ENCODE assay signal across 2 cellular contexts in the genomic region with DNA sequence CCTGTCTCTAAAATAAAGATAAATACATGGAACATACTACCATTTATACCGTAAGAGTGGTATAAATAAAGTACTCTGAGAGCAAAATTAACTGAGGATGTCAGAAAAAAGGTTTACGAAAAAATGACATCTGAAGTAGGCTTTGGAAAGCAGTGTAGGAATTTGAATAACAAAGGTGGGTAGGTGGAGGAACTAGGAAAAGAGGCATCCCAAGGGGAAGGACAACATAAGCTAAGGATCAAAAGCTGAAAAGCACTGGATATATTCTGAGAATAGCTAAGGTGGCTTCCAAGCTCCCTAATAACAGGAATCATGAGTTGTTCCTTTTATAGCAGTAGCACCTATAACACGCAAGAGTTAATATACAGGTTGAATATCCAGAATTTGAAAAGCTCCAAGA.
TF ChIP-seq lines count a peak whose summit lies in the region.

No MANE protein-coding gene starts in this region.

TF ChIP-seq in K562, 482 proteins besides CTCF, POLR2A, EP300 and RAD21:
- TF ChIP-seq CBFA2T3 (IDR thresholded peaks at IDR 0.05) (no peak), KLF10 (CRISPR knock-in tag; IDR thresholded peaks at IDR 0.05) (no peak), BACH1 (tag; IDR thresholded peaks at IDR 0.05) (no peak), BRCA1 (IDR thresholded peaks at IDR 0.05) (no peak), BRCA1 (CRISPR knock-in tag; IDR thresholded peaks at IDR 0.05) (no peak), NR2C1 (IDR thresholded peaks at IDR 0.05) (no peak), NR2C1 (tag; IDR thresholded peaks at IDR 0.05) (no peak), TCFL5 (CRISPR knock-in tag; conservative IDR thresholded peaks at IDR 0.05) (no peak), CSDE1 (IDR thresholded peaks at IDR 0.05) (no peak)
- TF ChIP-seq, protein P1, sequence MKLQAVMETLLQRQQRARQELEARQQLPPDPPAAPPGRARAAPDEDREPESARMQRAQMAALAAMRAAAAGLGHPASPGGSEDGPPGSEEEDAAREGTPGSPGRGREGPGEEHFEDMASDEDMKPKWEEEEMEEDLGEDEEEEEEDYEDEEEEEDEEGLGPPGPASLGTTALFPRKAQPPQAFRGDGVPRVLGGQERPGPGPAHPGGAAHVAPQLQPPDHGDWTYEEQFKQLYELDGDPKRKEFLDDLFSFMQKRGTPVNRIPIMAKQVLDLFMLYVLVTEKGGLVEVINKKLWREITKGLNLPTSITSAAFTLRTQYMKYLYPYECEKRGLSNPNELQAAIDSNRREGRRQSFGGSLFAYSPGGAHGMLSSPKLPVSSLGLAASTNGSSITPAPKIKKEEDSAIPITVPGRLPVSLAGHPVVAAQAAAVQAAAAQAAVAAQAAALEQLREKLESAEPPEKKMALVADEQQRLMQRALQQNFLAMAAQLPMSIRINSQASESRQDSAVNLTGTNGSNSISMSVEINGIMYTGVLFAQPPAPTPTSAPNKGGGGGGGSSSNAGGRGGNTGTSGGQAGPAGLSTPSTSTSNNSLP (IDR thresholded peaks at IDR 0.05; ENCODE audit: borderline replicate concordance, low read depth, low read length): no peak
- TF ChIP-seq, protein P2, sequence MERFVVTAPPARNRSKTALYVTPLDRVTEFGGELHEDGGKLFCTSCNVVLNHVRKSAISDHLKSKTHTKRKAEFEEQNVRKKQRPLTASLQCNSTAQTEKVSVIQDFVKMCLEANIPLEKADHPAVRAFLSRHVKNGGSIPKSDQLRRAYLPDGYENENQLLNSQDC (CRISPR knock-in tag; IDR thresholded peaks at IDR 0.05): no peak
- TF ChIP-seq, protein P3, sequence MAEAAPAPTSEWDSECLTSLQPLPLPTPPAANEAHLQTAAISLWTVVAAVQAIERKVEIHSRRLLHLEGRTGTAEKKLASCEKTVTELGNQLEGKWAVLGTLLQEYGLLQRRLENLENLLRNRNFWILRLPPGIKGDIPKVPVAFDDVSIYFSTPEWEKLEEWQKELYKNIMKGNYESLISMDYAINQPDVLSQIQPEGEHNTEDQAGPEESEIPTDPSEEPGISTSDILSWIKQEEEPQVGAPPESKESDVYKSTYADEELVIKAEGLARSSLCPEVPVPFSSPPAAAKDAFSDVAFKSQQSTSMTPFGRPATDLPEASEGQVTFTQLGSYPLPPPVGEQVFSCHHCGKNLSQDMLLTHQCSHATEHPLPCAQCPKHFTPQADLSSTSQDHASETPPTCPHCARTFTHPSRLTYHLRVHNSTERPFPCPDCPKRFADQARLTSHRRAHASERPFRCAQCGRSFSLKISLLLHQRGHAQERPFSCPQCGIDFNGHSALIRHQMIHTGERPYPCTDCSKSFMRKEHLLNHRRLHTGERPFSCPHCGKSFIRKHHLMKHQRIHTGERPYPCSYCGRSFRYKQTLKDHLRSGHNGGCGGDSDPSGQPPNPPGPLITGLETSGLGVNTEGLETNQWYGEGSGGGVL (CRISPR knock-in tag; IDR thresholded peaks at IDR 0.05): no peak
- TF ChIP-seq, protein P4, sequence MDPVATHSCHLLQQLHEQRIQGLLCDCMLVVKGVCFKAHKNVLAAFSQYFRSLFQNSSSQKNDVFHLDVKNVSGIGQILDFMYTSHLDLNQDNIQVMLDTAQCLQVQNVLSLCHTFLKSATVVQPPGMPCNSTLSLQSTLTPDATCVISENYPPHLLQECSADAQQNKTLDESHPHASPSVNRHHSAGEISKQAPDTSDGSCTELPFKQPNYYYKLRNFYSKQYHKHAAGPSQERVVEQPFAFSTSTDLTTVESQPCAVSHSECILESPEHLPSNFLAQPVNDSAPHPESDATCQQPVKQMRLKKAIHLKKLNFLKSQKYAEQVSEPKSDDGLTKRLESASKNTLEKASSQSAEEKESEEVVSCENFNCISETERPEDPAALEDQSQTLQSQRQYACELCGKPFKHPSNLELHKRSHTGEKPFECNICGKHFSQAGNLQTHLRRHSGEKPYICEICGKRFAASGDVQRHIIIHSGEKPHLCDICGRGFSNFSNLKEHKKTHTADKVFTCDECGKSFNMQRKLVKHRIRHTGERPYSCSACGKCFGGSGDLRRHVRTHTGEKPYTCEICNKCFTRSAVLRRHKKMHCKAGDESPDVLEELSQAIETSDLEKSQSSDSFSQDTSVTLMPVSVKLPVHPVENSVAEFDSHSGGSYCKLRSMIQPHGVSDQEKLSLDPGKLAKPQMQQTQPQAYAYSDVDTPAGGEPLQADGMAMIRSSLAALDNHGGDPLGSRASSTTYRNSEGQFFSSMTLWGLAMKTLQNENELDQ (CRISPR knock-in tag; IDR thresholded peaks at IDR 0.05; ENCODE audit: borderline replicate concordance): no peak
- TF ChIP-seq, protein P5, sequence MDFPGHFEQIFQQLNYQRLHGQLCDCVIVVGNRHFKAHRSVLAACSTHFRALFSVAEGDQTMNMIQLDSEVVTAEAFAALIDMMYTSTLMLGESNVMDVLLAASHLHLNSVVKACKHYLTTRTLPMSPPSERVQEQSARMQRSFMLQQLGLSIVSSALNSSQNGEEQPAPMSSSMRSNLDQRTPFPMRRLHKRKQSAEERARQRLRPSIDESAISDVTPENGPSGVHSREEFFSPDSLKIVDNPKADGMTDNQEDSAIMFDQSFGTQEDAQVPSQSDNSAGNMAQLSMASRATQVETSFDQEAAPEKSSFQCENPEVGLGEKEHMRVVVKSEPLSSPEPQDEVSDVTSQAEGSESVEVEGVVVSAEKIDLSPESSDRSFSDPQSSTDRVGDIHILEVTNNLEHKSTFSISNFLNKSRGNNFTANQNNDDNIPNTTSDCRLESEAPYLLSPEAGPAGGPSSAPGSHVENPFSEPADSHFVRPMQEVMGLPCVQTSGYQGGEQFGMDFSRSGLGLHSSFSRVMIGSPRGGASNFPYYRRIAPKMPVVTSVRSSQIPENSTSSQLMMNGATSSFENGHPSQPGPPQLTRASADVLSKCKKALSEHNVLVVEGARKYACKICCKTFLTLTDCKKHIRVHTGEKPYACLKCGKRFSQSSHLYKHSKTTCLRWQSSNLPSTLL (IDR thresholded peaks at IDR 0.05): no peak
- TF ChIP-seq, protein P6, sequence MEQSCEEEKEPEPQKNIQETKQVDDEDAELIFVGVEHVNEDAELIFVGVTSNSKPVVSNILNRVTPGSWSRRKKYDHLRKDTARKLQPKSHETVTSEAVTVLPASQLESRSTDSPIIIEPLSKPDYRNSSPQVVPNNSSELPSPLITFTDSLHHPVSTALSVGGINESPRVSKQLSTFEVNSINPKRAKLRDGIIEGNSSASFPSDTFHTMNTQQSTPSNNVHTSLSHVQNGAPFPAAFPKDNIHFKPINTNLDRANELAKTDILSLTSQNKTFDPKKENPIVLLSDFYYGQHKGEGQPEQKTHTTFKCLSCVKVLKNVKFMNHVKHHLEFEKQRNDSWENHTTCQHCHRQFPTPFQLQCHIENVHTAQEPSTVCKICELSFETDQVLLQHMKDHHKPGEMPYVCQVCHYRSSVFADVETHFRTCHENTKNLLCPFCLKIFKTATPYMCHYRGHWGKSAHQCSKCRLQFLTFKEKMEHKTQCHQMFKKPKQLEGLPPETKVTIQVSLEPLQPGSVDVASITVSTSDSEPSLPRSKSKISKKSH (CRISPR knock-in tag; IDR thresholded peaks at IDR 0.05): no peak
- TF ChIP-seq, protein P7, sequence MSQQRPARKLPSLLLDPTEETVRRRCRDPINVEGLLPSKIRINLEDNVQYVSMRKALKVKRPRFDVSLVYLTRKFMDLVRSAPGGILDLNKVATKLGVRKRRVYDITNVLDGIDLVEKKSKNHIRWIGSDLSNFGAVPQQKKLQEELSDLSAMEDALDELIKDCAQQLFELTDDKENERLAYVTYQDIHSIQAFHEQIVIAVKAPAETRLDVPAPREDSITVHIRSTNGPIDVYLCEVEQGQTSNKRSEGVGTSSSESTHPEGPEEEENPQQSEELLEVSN (IDR thresholded peaks at IDR 0.05; ENCODE audit: borderline replicate concordance in 1 of 2, extremely low read depth in 1 of 2, insufficient read depth in 1 of 2, insufficient read length in 1 of 2, low read depth in 1 of 2, low read length in 1 of 2, poor library complexity in 1 of 2, severe bottlenecking in 1 of 2): no peak
TF ChIP-seq in K562: peak in this region for 0.

TF ChIP-seq in H1, 55 proteins besides CTCF, POLR2A, EP300 and RAD21:
- TF ChIP-seq TCF12 (IDR thresholded peaks at IDR 0.05; ENCODE audit: low read depth, low read length) (no peak), ZNF274 (IDR thresholded peaks at IDR 0.05; ENCODE audit: borderline replicate concordance, extremely low read depth, low read length) (no peak), CEBPB (IDR thresholded peaks at IDR 0.05; ENCODE audit: low read depth, low read length) (no peak)
